Comparison of ENCODE assay signal across 8 cellular contexts in the genomic region with DNA sequence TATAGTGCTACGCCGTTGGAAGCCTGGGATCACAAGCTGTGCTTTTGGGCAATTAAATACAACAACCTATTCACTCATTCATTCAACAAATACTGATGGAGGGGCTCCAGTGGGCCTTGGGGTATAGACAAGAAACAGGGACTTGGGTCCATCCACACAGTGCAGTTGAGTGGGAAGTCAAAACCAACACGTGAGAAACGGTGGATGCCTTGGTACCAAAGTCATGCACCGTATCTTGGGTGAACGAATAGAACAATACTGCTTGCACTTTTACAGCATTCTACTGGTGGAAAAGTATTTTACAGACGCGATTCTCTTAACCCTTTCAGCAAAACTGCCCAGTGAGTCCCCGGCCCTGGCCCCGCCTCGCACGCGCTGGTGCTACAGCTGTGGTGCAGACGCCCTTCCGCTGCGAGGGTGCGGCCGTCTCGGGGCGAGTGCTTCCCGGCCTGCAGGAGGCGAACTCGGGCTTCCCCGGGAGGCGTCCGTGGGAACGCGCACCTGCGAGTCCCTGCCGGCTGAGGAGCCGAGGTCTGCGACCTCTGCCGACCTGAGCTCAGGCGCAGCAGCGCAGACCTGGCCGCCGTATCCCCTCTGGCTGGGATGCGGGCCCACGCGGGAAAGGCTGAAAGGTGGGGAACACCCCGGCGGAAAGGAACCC. TPM values are rescaled to one million over a fixed set of nuclear protein-coding genes. Genes with fewer than 3 reads are reported as not detected.
DNase-seq lines count a peak whose midpoint lies in the region; ATAC-seq and TF ChIP-seq lines count a peak whose summit lies in the region.

No MANE protein-coding gene starts in this region.

- no peak for TF ChIP-seq EP300 in SK-N-SH (IDR thresholded peaks at IDR 0.05; ENCODE audit: borderline replicate concordance in 1 of 2, low read depth in 1 of 2, low read length in 1 of 2)

- H3F3A ChIP-seq in SK-N-SH (replicated peaks; ENCODE audit: insufficient read depth) = peaks cover 6% of the 10 kb centered on the region

- peak overlapping the region; percentile 68 to 84; a peak in 3 of 4 replicates for H3K27ac ChIP-seq in SK-N-SH (ENCODE audit: low read depth in 2 of 2, low read length in 1 of 2)
- H3K27ac ChIP-seq in psoas muscle = peak overlapping the region; percentile 85
- peak overlapping the region; percentile 84 to 90 for H3K27ac ChIP-seq in uterus

- peaks cover 14% of the 10 kb centered on the region; the same call in 1 of the 2 replicates for H3K79me2 ChIP-seq in SK-N-SH (ENCODE audit: insufficient read depth)

- peaks cover 0 to 6% of the 10 kb centered on the region in 2 donors for H3K36me3 Mint-ChIP-seq in activated naive CD4-positive, alpha-beta T cell treated with anti-CD3 and anti-CD28 coated beads, Interleukin-2, amount 50 U/mL, for 72 hours

- H3K9me2 ChIP-seq in SK-N-SH = no peaks in the 10 kb centered on the region

- ATAC-seq in GM21423 (IDR thresholded peaks at IDR 0.05; ENCODE audit: unreplicated experiment) (peak; percentile 68), left cardiac atrium (peak; percentile 71 to 88), psoas muscle (peak; percentile 77 to 84 (median 80))
- ATAC-seq in activated naive CD4-positive, alpha-beta T cell treated with anti-CD3 and anti-CD28 coated beads, Interleukin-2, amount 50 U/mL, for 72 hours = peak; percentile 67 to 81

- H3K27me3 ChIP-seq in SK-N-SH (ENCODE audit: insufficient read depth) (no peaks in the 10 kb centered on the region), psoas muscle (ENCODE audit: insufficient read depth in 3 of 3, low read length in 2 of 3) (peaks cover 0 to 3% (median 0%) of the 10 kb centered on the region in 3 donors), uterus (no peaks in the 10 kb centered on the region)

- peak overlapping the region; percentile 73 for H3K9ac ChIP-seq in SK-N-SH

- peaks cover 0 to 4% of the 10 kb centered on the region in 2 experiments; a peak in 2 of 4 replicates for H3K4me1 ChIP-seq in SK-N-SH (ENCODE audit: control insufficient read depth in 1 of 2, insufficient read depth in 2 of 2, low read depth in 1 of 2, low read length in 1 of 2)
- H3K4me1 ChIP-seq in psoas muscle = no peaks in the 10 kb centered on the region
- no peaks in the 10 kb centered on the region for H3K4me1 ChIP-seq in uterus

- no peak overlapping the region for H3K27ac Mint-ChIP-seq in activated naive CD4-positive, alpha-beta T cell treated with anti-CD3 and anti-CD28 coated beads, Interleukin-2, amount 50 U/mL, for 72 hours

- POLR2A ChIA-PET in SK-N-SH (lab: Yijun Ruan, JAX) = interaction anchor here (0.6 to 1.5 kb wide), 3 partner anchors 8 to 218 kb away, joined by 3 to 7 read pairs (median 6); a partner anchor contains a TSS

- H3K4me2 ChIP-seq in SK-N-SH = peak overlapping the region; percentile 87

- DNase-seq in DMS 273 treated with DMSO at 0.1 percent for 48 hours (lab: John Stamatoyannopoulos, UW) = peak; percentile 20
- DNase-seq in HUDEP-2 (lab: John Stamatoyannopoulos, UW; ENCODE audit: unreplicated experiment in 76 of 76) = peak in 72 of 76 experiments; percentile 7 to 81 (median 62)
- DNase-seq in SK-N-SH = peak; percentile 76
- peak; percentile 63 to 74 for DNase-seq in activated naive CD4-positive, alpha-beta T cell treated with anti-CD3 and anti-CD28 coated beads, Interleukin-2, amount 50 U/mL, for 72 hours (ENCODE audit: low spot score in 2 of 2)
- peak; percentile 88 for DNase-seq in left cardiac atrium
- DNase-seq in psoas muscle = peak; percentile 81 to 87
- DNase-seq in uterus = peak; percentile 66 to 74

- peak overlapping the region; percentile 68 for H2AFZ ChIP-seq in SK-N-SH (ENCODE audit: low read depth)

- no peaks in the 10 kb centered on the region for H3K9me3 Mint-ChIP-seq in activated naive CD4-positive, alpha-beta T cell treated with anti-CD3 and anti-CD28 coated beads, Interleukin-2, amount 50 U/mL, for 72 hours

- peak; percentile 65 for TF ChIP-seq RAD21 in SK-N-SH (IDR thresholded peaks at IDR 0.05; ENCODE audit: low read length)

- WGBS in SK-N-SH (ENCODE audit: low lambda C conversion rate) = 28% methylated on average over 15 of the region's 42 CpGs
- 5 to 6% (median 5%) methylated on average over 37 to 42 of the region's 42 CpGs for WGBS in psoas muscle, 3 donors

- no peaks in the 10 kb centered on the region for H4K20me1 ChIP-seq in SK-N-SH (ENCODE audit: insufficient read depth)

- CTCF ChIA-PET in SK-N-SH (lab: Yijun Ruan, JAX) = interaction anchor here (0.6 to 1.8 kb wide), 21 partner anchors 8 to 311 kb away, joined by 3 to 8 read pairs (median 3); a partner anchor contains a TSS

- no peaks in the 10 kb centered on the region for H3K9me3 ChIP-seq in SK-N-SH
- no peaks in the 10 kb centered on the region for H3K9me3 ChIP-seq in psoas muscle
- no peaks in the 10 kb centered on the region for H3K9me3 ChIP-seq in uterus

- H3K36me3 ChIP-seq in SK-N-SH (replicated peaks in 1 of 2; ENCODE audit: control insufficient read depth in 1 of 2, insufficient read depth in 2 of 2, low read length in 1 of 2) = no peaks in the 10 kb centered on the region
- H3K36me3 ChIP-seq in psoas muscle (ENCODE audit: insufficient read depth in 1 of 2, low read depth in 1 of 2) = no peaks in the 10 kb centered on the region
- no peaks in the 10 kb centered on the region for H3K36me3 ChIP-seq in uterus

- TF ChIP-seq POLR2A in uterus (IDR thresholded peaks at IDR 0.05) = no peak

- intact Hi-C loops in left cardiac atrium (cut with DNase I) (loop anchor here (10.0 kb wide), 2 partner anchors 64 to 296 kb away; no protein-coding TSS in a partner anchor), psoas muscle (cut with DNase I) (loop anchor here (5.0 to 10.0 kb wide), 3 partner anchors 91 to 296 kb away; no protein-coding TSS in a partner anchor), uterus (cut with DNase I; ENCODE audit: low total_unique reads) (no loop called here)

- TF ChIP-seq CTCF in SK-N-SH (IDR thresholded peaks at IDR 0.05) (peak; percentile 64), psoas muscle (IDR thresholded peaks at IDR 0.05) (peak; percentile 63), uterus (IDR thresholded peaks at IDR 0.05) (peak; percentile 58 to 72 (median 66))

- H3K4me3 ChIP-seq in SK-N-SH (ENCODE audit: low read depth in 2 of 2, low read length in 1 of 2) = peak overlapping the region; percentile 83 to 87
- peak overlapping the region; percentile 91 for H3K4me3 ChIP-seq in psoas muscle
- peak overlapping the region; percentile 79 to 85 for H3K4me3 ChIP-seq in uterus

TF ChIP-seq in SK-N-SH, 30 proteins besides CTCF, POLR2A, EP300 and RAD21:
- TF ChIP-seq, protein P1, sequence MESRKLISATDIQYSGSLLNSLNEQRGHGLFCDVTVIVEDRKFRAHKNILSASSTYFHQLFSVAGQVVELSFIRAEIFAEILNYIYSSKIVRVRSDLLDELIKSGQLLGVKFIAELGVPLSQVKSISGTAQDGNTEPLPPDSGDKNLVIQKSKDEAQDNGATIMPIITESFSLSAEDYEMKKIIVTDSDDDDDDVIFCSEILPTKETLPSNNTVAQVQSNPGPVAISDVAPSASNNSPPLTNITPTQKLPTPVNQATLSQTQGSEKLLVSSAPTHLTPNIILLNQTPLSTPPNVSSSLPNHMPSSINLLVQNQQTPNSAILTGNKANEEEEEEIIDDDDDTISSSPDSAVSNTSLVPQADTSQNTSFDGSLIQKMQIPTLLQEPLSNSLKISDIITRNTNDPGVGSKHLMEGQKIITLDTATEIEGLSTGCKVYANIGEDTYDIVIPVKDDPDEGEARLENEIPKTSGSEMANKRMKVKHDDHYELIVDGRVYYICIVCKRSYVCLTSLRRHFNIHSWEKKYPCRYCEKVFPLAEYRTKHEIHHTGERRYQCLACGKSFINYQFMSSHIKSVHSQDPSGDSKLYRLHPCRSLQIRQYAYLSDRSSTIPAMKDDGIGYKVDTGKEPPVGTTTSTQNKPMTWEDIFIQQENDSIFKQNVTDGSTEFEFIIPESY (IDR thresholded peaks at IDR 0.05; ENCODE audit: borderline replicate concordance, low read depth) = no peak
- TF ChIP-seq, protein P2, sequence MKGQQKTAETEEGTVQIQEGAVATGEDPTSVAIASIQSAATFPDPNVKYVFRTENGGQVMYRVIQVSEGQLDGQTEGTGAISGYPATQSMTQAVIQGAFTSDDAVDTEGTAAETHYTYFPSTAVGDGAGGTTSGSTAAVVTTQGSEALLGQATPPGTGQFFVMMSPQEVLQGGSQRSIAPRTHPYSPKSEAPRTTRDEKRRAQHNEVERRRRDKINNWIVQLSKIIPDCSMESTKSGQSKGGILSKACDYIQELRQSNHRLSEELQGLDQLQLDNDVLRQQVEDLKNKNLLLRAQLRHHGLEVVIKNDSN (IDR thresholded peaks at IDR 0.05; ENCODE audit: borderline replicate concordance, low read depth) = no peak
- TF ChIP-seq TCF12 (IDR thresholded peaks at IDR 0.05) (0 out of 2 replicates have a peak, but pooled peaks have one; percentile 3), GATA2 (CRISPR knock-in tag; IDR thresholded peaks at IDR 0.05) (no peak), SMC3 (IDR thresholded peaks at IDR 0.05; ENCODE audit: low read depth, low read length) (peak; percentile 48; the same call in 1 of the 2 replicates)
- TF ChIP-seq, protein P3, sequence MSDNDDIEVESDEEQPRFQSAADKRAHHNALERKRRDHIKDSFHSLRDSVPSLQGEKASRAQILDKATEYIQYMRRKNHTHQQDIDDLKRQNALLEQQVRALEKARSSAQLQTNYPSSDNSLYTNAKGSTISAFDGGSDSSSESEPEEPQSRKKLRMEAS (IDR thresholded peaks at IDR 0.05; ENCODE audit: low read depth) = peak; percentile 49

RNA-seq across cellular contexts. Expression of a gene that starts 8.3 kb away (rescaled TPM):
- polyA plus RNA-seq in SK-N-SH (2012; rRNA removed) = 4.6 and 6.8 TPM in 2 replicates
- polyA plus RNA-seq in SK-N-SH (2012; cell fraction: cytosol; rRNA removed) = 5.9 and 6.2 TPM in 2 replicates
- polyA plus RNA-seq in SK-N-SH (2012; cell fraction: nucleus; rRNA removed) = 5.1 and 10.3 TPM in 2 replicates
- not detected for total RNA-seq in activated naive CD4-positive, alpha-beta T cell treated with anti-CD3 and anti-CD28 coated beads, Interleukin-2, amount 50 U/mL, for 72 hours
- 10 to 100 TPM; 35.6 to 45.7 TPM for total RNA-seq in left cardiac atrium
- 1 to 10 TPM in 2 of 4 donors, under 1 TPM in 2; 0.38 to 2.0 (median 1.1) TPM for total RNA-seq in psoas muscle
- polyA plus RNA-seq in psoas muscle = under 1 TPM; 0.35 to 0.55 (median 0.41) TPM
- 10 to 100 TPM in 1 of 4 donors, 1 to 10 TPM in 3; 2.0 to 74.2 (median 4.2) TPM for total RNA-seq in uterus

Comparison
In these comparisons a context has a peak if more than half of its experiments do, and no peak if none do; other contexts are left out.
1. Peak in every context shown above with its lines: DNase-seq, ATAC-seq, H3K4me3 ChIP-seq and H3K27ac ChIP-seq.
2. DNase-seq: peak in every context shown above with its lines; median percentile 88 in left cardiac atrium; 84 in psoas muscle; 76 in SK-N-SH; 70 in uterus; 68 in activated naive CD4-positive, alpha-beta T cell treated with anti-CD3 and anti-CD28 coated beads, Interleukin-2, amount 50 U/mL, for 72 hours; 62 in HUDEP-2; 20 in DMS 273 treated with DMSO at 0.1 percent for 48 hours.